In genomic region chr9:124659099-124659659, GRCh38 we compare ENCODE assay signal across 8 cellular contexts.
DNase-seq lines count a peak whose midpoint lies in the region; ATAC-seq lines count a peak whose summit lies in the region.

No MANE protein-coding gene starts in this region.

- ATAC-seq in HG02763 (IDR thresholded peaks at IDR 0.05; ENCODE audit: unreplicated experiment) (peak; percentile 47), left lobe of liver (peak; percentile 91), GM18870 (IDR thresholded peaks at IDR 0.05; ENCODE audit: unreplicated experiment) (no peak)

- peak overlapping the region; percentile 85 for H3K27ac Mint-ChIP-seq in dendritic cell treated with granulocyte-macrophage colony-stimulating factor and Interleukin-4, amounts not matched to agents 40 ng/mL and 50 ng/mL, for 4 days

- no peaks in the 10 kb centered on the region for H3K9me3 Mint-ChIP-seq in dendritic cell treated with granulocyte-macrophage colony-stimulating factor and Interleukin-4, amounts not matched to agents 40 ng/mL and 50 ng/mL, for 4 days

- peaks cover 38% of the 10 kb centered on the region for H3K4me1 Mint-ChIP-seq in dendritic cell treated with granulocyte-macrophage colony-stimulating factor and Interleukin-4, amounts not matched to agents 40 ng/mL and 50 ng/mL, for 4 days (ENCODE audit: low read depth)

- DNase-seq in GF-D8 (lab: John Stamatoyannopoulos, UW) (peak; percentile 78), NCI-H2107 treated with DMSO at 0.1 percent for 48 hours (lab: John Stamatoyannopoulos, UW; ENCODE audit: unreplicated experiment) (peak; percentile 69), left lobe of liver (ENCODE audit: low spot score) (peak; percentile 92)
- DNase-seq in activated CD4-positive, CD25-positive, alpha-beta regulatory T cell treated with anti-CD3 and anti-CD28 coated beads, Interleukin-2, amount 50 U/mL, for 72 hours: peak; percentile 31
- DNase-seq in stimulated activated CD4-positive, alpha-beta T cell treated with anti-CD3 and anti-CD28 coated beads, Interleukin-1b, Interleukin-23, amount 100 ng/mL, for 24 hours (ENCODE audit: low read depth in 4 of 4, low spot score in 1 of 4): peak in 3 of 4 experiments; percentile 5 to 23 (median 18)

- intact Hi-C loops in dendritic cell treated with granulocyte-macrophage colony-stimulating factor and Interleukin-4, amounts not matched to agents 40 ng/mL and 50 ng/mL, for 4 days (cut with micrococcal nuclease): no loop called here

- H3K36me3 Mint-ChIP-seq in dendritic cell treated with granulocyte-macrophage colony-stimulating factor and Interleukin-4, amounts not matched to agents 40 ng/mL and 50 ng/mL, for 4 days (ENCODE audit: low read depth): no peaks in the 10 kb centered on the region

- H3K4me3 Mint-ChIP-seq in dendritic cell treated with granulocyte-macrophage colony-stimulating factor and Interleukin-4, amounts not matched to agents 40 ng/mL and 50 ng/mL, for 4 days: peak overlapping the region; percentile 71

- H3K27me3 Mint-ChIP-seq in dendritic cell treated with granulocyte-macrophage colony-stimulating factor and Interleukin-4, amounts not matched to agents 40 ng/mL and 50 ng/mL, for 4 days: no peaks in the 10 kb centered on the region

Comparison
In these comparisons a context has a peak if more than half of its experiments do, and no peak if none do; other contexts are left out.
1. DNase-seq: peak in every context shown above with its lines; median percentile 92 in left lobe of liver; 78 in GF-D8; 69 in NCI-H2107 treated with DMSO at 0.1 percent for 48 hours; 31 in activated CD4-positive, CD25-positive, alpha-beta regulatory T cell treated with anti-CD3 and anti-CD28 coated beads, Interleukin-2, amount 50 U/mL, for 72 hours; 18 in stimulated activated CD4-positive, alpha-beta T cell treated with anti-CD3 and anti-CD28 coated beads, Interleukin-1b, Interleukin-23, amount 100 ng/mL, for 24 hours.